In genomic region chr7:37690206-37690605, GRCh38 we compare ENCODE assay signal across 23 cellular contexts. TPM values are rescaled to one million over a fixed set of nuclear protein-coding genes. Genes with fewer than 3 reads are reported as not detected.
DNase-seq lines count a peak whose midpoint lies in the region; ATAC-seq, FAIRE-seq and TF ChIP-seq lines count a peak whose summit lies in the region.
"Had no signal": no experiment of that assay in that cellular context is flagged by ENCODE, and none has a peak within 500 bp of the region (broad histone marks: within the 10 kb centered on the region; RNA-seq: fewer than 3 reads in every experiment).

No MANE protein-coding gene starts in this region.

- CTCF ChIA-PET in activated CD8-positive, alpha-beta T cell treated with anti-CD3 and anti-CD28 coated beads, Interleukin-2, amount 10 ng/mL, durations not matched to agents 7 days and 5 days (lab: Charles Lee), result no interaction called here

- POLR2A ChIA-PET in activated CD8-positive, alpha-beta T cell treated with anti-CD3 and anti-CD28 coated beads, Interleukin-2, amount 10 ng/mL, durations not matched to agents 7 days and 5 days (lab: Charles Lee), result no interaction called here

- intact Hi-C loops in dendritic cell treated with granulocyte-macrophage colony-stimulating factor and Interleukin-4, amounts not matched to agents 40 ng/mL and 50 ng/mL, for 4 days (cut with micrococcal nuclease), result no loop called here
- intact Hi-C loops in sciatic nerve (cut with DNase I), result no loop called here

- H3K36me3 Mint-ChIP-seq in dendritic cell treated with granulocyte-macrophage colony-stimulating factor and Interleukin-4, amounts not matched to agents 40 ng/mL and 50 ng/mL, for 4 days (ENCODE audit: low read depth), result peaks cover 69% of the 10 kb centered on the region
- no peaks in the 10 kb centered on the region for H3K36me3 Mint-ChIP-seq in activated CD8-positive, alpha-beta T cell treated with anti-CD3 and anti-CD28 coated beads, Interleukin-2, amount 10 ng/mL, durations not matched to agents 7 days and 5 days (ENCODE audit: low read depth)
- H3K36me3 Mint-ChIP-seq: stimulated activated memory B cell treated with anti-CD40 and anti-IgM and Interleukin-4, amounts not matched to agents 10 μg/mL and 1 μg/mL and 100 μg/mL, for 72 hours had no signal

- no peak for TF ChIP-seq POLR2A in GM12891 (IDR thresholded peaks at IDR 0.05; ENCODE audit: low read depth, low read length)

- no peaks in the 10 kb centered on the region for H3K9me3 Mint-ChIP-seq in dendritic cell treated with granulocyte-macrophage colony-stimulating factor and Interleukin-4, amounts not matched to agents 40 ng/mL and 50 ng/mL, for 4 days
- H3K9me3 Mint-ChIP-seq in activated CD8-positive, alpha-beta T cell treated with anti-CD3 and anti-CD28 coated beads, Interleukin-2, amount 10 ng/mL, durations not matched to agents 7 days and 5 days (ENCODE audit: insufficient read depth), result no peaks in the 10 kb centered on the region

- no peaks in the 10 kb centered on the region for H3K27me3 Mint-ChIP-seq in dendritic cell treated with granulocyte-macrophage colony-stimulating factor and Interleukin-4, amounts not matched to agents 40 ng/mL and 50 ng/mL, for 4 days
- H3K27me3 Mint-ChIP-seq in activated CD8-positive, alpha-beta T cell treated with anti-CD3 and anti-CD28 coated beads, Interleukin-2, amount 10 ng/mL, durations not matched to agents 7 days and 5 days (ENCODE audit: low read depth), result peaks cover 4% of the 10 kb centered on the region

- peaks cover 88% of the 10 kb centered on the region for H3K4me1 Mint-ChIP-seq in dendritic cell treated with granulocyte-macrophage colony-stimulating factor and Interleukin-4, amounts not matched to agents 40 ng/mL and 50 ng/mL, for 4 days (ENCODE audit: low read depth)
- peaks cover 2% of the 10 kb centered on the region for H3K4me1 Mint-ChIP-seq in activated CD8-positive, alpha-beta T cell treated with anti-CD3 and anti-CD28 coated beads, Interleukin-2, amount 10 ng/mL, durations not matched to agents 7 days and 5 days (ENCODE audit: low read depth)

- H3K27ac Mint-ChIP-seq in dendritic cell treated with granulocyte-macrophage colony-stimulating factor and Interleukin-4, amounts not matched to agents 40 ng/mL and 50 ng/mL, for 4 days, result peak overlapping the region; percentile 91
- no peak overlapping the region for H3K27ac Mint-ChIP-seq in activated CD8-positive, alpha-beta T cell treated with anti-CD3 and anti-CD28 coated beads, Interleukin-2, amount 10 ng/mL, durations not matched to agents 7 days and 5 days
- H3K27ac Mint-ChIP-seq: H9; stimulated activated memory B cell treated with anti-CD40 and anti-IgM and Interleukin-4, amounts not matched to agents 10 μg/mL and 1 μg/mL and 100 μg/mL, for 72 hours had no signal

- peak; percentile 87 for FAIRE-seq in GM12891 (lab: Jason Lieb, UNC)
- FAIRE-seq: astrocyte had no signal

- H3K4me3 Mint-ChIP-seq in dendritic cell treated with granulocyte-macrophage colony-stimulating factor and Interleukin-4, amounts not matched to agents 40 ng/mL and 50 ng/mL, for 4 days, result peak overlapping the region; percentile 90
- no peak overlapping the region for H3K4me3 Mint-ChIP-seq in activated CD8-positive, alpha-beta T cell treated with anti-CD3 and anti-CD28 coated beads, Interleukin-2, amount 10 ng/mL, durations not matched to agents 7 days and 5 days
- H3K4me3 Mint-ChIP-seq: H9; stimulated activated memory B cell treated with anti-CD40 and anti-IgM and Interleukin-4, amounts not matched to agents 10 μg/mL and 1 μg/mL and 100 μg/mL, for 72 hours had no signal

- ATAC-seq in sciatic nerve (peak; percentile 50), HG03439 (IDR thresholded peaks at IDR 0.05; ENCODE audit: unreplicated experiment) (no peak), HG03354 (IDR thresholded peaks at IDR 0.05; ENCODE audit: poor library complexity, severe bottlenecking, unreplicated experiment) (no peak)
- ATAC-seq in activated CD8-positive, alpha-beta T cell treated with anti-CD3 and anti-CD28 coated beads, Interleukin-2, amount 10 ng/mL, durations not matched to agents 7 days and 5 days, result no peak
- ATAC-seq: left colon; right cardiac atrium; stimulated activated memory B cell treated with anti-CD40 and anti-IgM and Interleukin-4, amounts not matched to agents 10 μg/mL and 1 μg/mL and 100 μg/mL, for 72 hours had no signal

- DNase-seq in GM12891 (ENCODE audit: insufficient read length, low spot score), result no peak
- DNase-seq in NOMO-1 treated with DMSO at 0.1 percent for 48 hours (lab: John Stamatoyannopoulos, UW; ENCODE audit: unreplicated experiment), result peak; percentile 75
- DNase-seq in sciatic nerve (ENCODE audit: low spot score), result no peak
- no peak for DNase-seq in activated CD8-positive, alpha-beta T cell treated with anti-CD3 and anti-CD28 coated beads, Interleukin-2, amount 10 ng/mL, durations not matched to agents 7 days and 5 days
- DNase-seq in stimulated activated CD4-positive, alpha-beta T cell treated with anti-CD3 and anti-CD28 coated beads, Interleukin-12 subunit alpha, Interleukin-12 subunit beta, amount 100 ng/mL, for 4 hours, result no peak
- DNase-seq: activated CD4-positive, alpha-beta T cell treated with anti-CD3 and anti-CD28 coated beads, Interleukin-2, amount 50 U/mL, for 4 hours; activated naive CD4-positive, alpha-beta T cell treated with Interleukin-2 at 50 U/mL for 16 hours; activated T-cell treated with anti-CD3 and anti-CD28 coated beads for 4 hours; cerebellar nuclear complex; effector CD4-positive, alpha-beta T cell; esophagus squamous epithelium; H9; IMR-90; left colon; NCI-H187; NCI-H2227 treated with DMSO at 0.1 percent for 48 hours; testis had no signal

TF ChIP-seq in GM12891, 5 proteins besides CTCF, POLR2A, EP300 and RAD21:
- TF ChIP-seq SPI1 (IDR thresholded peaks at IDR 0.05; ENCODE audit: low read depth, low read length) (peak; percentile 70), TAF1 (IDR thresholded peaks at IDR 0.05; ENCODE audit: low read depth, low read length) (no peak)

RNA-seq across cellular contexts. Expression of gene GPR141, which starts 6.6 kb away (rescaled TPM):
- polyA plus RNA-seq in GM12891 (2012; ENCODE audit: low read depth, missing spikeins), result 3.9 TPM
- 1.8 TPM for total RNA-seq in sciatic nerve
- total RNA-seq in activated CD8-positive, alpha-beta T cell treated with anti-CD3 and anti-CD28 coated beads, Interleukin-2, amount 10 ng/mL, durations not matched to agents 7 days and 5 days, result not detected
- total RNA-seq: astrocyte, IMR-90 had no signal
- polyA plus RNA-seq: IMR-90, right cardiac atrium had no signal
